In the genomic region with DNA sequence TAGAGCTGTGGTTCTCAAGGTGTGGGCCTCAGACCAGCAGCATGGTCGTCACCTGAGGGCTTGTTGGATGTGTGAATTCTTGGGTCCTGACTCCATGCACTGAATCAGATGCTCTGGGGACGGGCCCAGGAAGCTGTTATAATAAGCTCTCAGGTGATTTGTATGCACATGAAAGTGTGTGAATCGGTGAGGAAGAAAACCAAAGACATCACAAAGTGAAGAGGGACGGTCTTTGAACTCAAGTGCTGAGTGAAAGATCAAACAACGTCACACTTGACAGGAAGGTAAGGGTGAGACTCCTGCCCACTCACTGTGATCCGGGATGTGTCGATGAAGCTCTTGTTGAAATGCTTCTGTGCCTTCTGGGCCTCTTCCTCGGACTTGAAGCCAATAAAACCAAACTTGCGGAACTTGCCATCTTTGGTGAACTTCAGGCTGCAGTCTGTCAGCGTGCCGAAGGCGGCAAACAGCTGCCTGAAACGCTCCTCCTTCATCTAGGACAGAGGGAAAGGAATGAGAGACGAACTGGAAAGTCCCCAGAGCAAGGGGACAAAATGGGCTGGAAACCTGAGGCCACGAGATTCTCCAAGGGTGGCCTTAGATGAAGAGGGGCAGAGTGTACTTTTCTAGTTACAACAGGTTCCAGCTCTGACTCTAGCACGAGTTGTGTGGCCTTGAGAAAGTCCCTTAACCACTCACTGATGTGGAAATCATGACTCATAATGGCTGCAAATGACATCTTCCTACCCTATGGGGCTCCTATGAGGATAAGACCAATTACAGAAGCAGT, we compare ENCODE assay signal across 8 cellular contexts. TPM values are rescaled to one million over a fixed set of nuclear protein-coding genes. Genes with fewer than 3 reads are reported as not detected.
DNase-seq lines count a peak whose midpoint lies in the region; ATAC-seq lines count a peak whose summit lies in the region.

No MANE protein-coding gene starts in this region.

- H3K9me3 Mint-ChIP-seq in CD4-positive, alpha-beta memory T cell, result no peaks in the 10 kb centered on the region

- H3K27me3 Mint-ChIP-seq in CD4-positive, alpha-beta memory T cell, result no peaks in the 10 kb centered on the region

- no peaks in the 10 kb centered on the region for H3K9me3 ChIP-seq in CD4-positive, alpha-beta memory T cell (ENCODE audit: control insufficient read depth in 1 of 2, low read length in 2 of 2)

- intact Hi-C loops in CD4-positive, alpha-beta memory T cell (cut with micrococcal nuclease), result no loop called here

- H3K27me3 ChIP-seq in CD4-positive, alpha-beta memory T cell (ENCODE audit: insufficient read depth, low read length), result no peaks in the 10 kb centered on the region

- CTCF ChIA-PET in CD4-positive, alpha-beta memory T cell (lab: Charles Lee; ENCODE audit: partially characterized antibody), result interaction anchor here (1.7 kb wide), 1 partner anchor 35 kb away, joined by 3 read pairs; no protein-coding TSS in a partner anchor

- peak overlapping the region; percentile 15 to 90 (median 79) for H3K27ac Mint-ChIP-seq in CD4-positive, alpha-beta memory T cell

- H3K4me3 Mint-ChIP-seq in CD4-positive, alpha-beta memory T cell, result peak overlapping the region in 3 of 8 donors; percentile 7 to 24 (median 14)

- H3K36me3 Mint-ChIP-seq in CD4-positive, alpha-beta memory T cell, result peaks cover 49 to 74% of the 10 kb centered on the region in 2 donors

- H3K4me1 ChIP-seq in CD4-positive, alpha-beta memory T cell (ENCODE audit: insufficient read depth, low read length), result peaks cover 36% of the 10 kb centered on the region

- no peak overlapping the region for H3K4me3 ChIP-seq in CD4-positive, alpha-beta memory T cell (ENCODE audit: low read length in 2 of 2)

- peaks cover 53% of the 10 kb centered on the region for H3K36me3 ChIP-seq in CD4-positive, alpha-beta memory T cell (ENCODE audit: insufficient read depth, low read length)

- H3K4me1 Mint-ChIP-seq in CD4-positive, alpha-beta memory T cell, result peaks cover 30 to 47% (median 40%) of the 10 kb centered on the region in 4 donors

- POLR2A ChIA-PET in CD4-positive, alpha-beta memory T cell (lab: Charles Lee; ENCODE audit: partially characterized antibody), result no interaction called here

- H3K27ac ChIP-seq in CD4-positive, alpha-beta memory T cell (ENCODE audit: low read depth, low read length), result no peak overlapping the region

- DNase-seq in CD4-positive, alpha-beta memory T cell, result peak in 2 of 5 donors; percentile 13 to 58
- DNase-seq in activated CD4-positive, alpha-beta T cell treated with anti-CD3 and anti-CD28 coated beads, Interleukin-2, amount 50 U/mL, for 24 hours (ENCODE audit: low read depth in 1 of 2, low spot score in 1 of 2), result peak; percentile 21 to 62
- DNase-seq in left kidney (ENCODE audit: low read depth, low spot score), result peak; percentile 38
- DNase-seq in foreskin melanocyte, result no peak
- no peak for DNase-seq in epidermal melanocyte (ENCODE audit: insufficient read length, low spot score)
- no peak for DNase-seq in putamen (ENCODE audit: low spot score)
- DNase-seq in NCI-H774 (lab: John Stamatoyannopoulos, UW), result no peak

- peak; percentile 35 for ATAC-seq in HG02588 (IDR thresholded peaks at IDR 0.05; ENCODE audit: unreplicated experiment)

RNA-seq across cellular contexts. Expression of gene RBM19, which starts 4.0 kb away (rescaled TPM):
- total RNA-seq in CD4-positive, alpha-beta memory T cell, result 10 to 100 TPM; 71.0 to 78.4 TPM
- polyA plus RNA-seq in CD4-positive, alpha-beta memory T cell, result 10 to 100 TPM in 1 of 2 donors, 1 to 10 TPM in 1; 2.9 to 13.9 TPM

Comparison
In these comparisons a context has a peak if more than half of its experiments do, and no peak if none do; other contexts are left out.
1. DNase-seq: peak in activated CD4-positive, alpha-beta T cell treated with anti-CD3 and anti-CD28 coated beads, Interleukin-2, amount 50 U/mL, for 24 hours (2 of 2) and left kidney (single experiment); none in foreskin melanocyte (single experiment), epidermal melanocyte (single experiment), putamen (single experiment) and NCI-H774 (single experiment).